8 cellular contexts compared by ENCODE assay signal in genomic region chr16:12535535-12536411, GRCh38.
DNase-seq lines count a peak whose midpoint lies in the region; ATAC-seq and FAIRE-seq lines count a peak whose summit lies in the region.

No MANE protein-coding gene starts in this region.

- peak; percentile 78 for ATAC-seq in GM18517 (IDR thresholded peaks at IDR 0.05; ENCODE audit: unreplicated experiment)

- H3K4me3 ChIP-seq in H7 (ENCODE audit: insufficient read depth, low read depth, low read length) = no peak overlapping the region
- H3K4me3 ChIP-seq in small intestine (ENCODE audit: low read depth in 1 of 2, low read length in 2 of 2) = no peak overlapping the region

- H3K9me3 ChIP-seq in small intestine (ENCODE audit: control insufficient read depth, low read depth) = no peaks in the 10 kb centered on the region

- DNase-seq in H7 (peak; percentile 68), RPMI7951 (ENCODE audit: low read depth) (peak; percentile 9), islet precursor cell (peak; percentile 67), small intestine (no peak), cerebellum (ENCODE audit: low spot score) (no peak), middle frontal gyrus (ENCODE audit: extremely low spot score, low spot score) (no peak), NCI-H526 (lab: John Stamatoyannopoulos, UW) (no peak)

- H3K27me3 ChIP-seq in H7 (ENCODE audit: control insufficient read depth, insufficient read depth, low read length) (no peaks in the 10 kb centered on the region), small intestine (ENCODE audit: control insufficient read depth in 2 of 2, insufficient read depth in 2 of 2, low read length in 2 of 2) (no peaks in the 10 kb centered on the region)

- 69 to 79% (median 72%) methylated on average over 17 of the region's 17 CpGs for WGBS in small intestine, 3 donors

- H3K36me3 ChIP-seq in H7 (replicated peaks; ENCODE audit: control insufficient read depth, insufficient read depth, low read length) = no peaks in the 10 kb centered on the region
- no peaks in the 10 kb centered on the region for H3K36me3 ChIP-seq in small intestine (ENCODE audit: control insufficient read depth in 2 of 2, insufficient read depth in 2 of 2, low read length in 2 of 2)

- no peaks in the 10 kb centered on the region for H3K4me1 ChIP-seq in small intestine (ENCODE audit: control insufficient read depth in 2 of 2, insufficient read depth in 1 of 2, low read depth in 1 of 2, low read length in 1 of 2)

- FAIRE-seq in small intestine (lab: Jason Lieb, UNC) = no peak

- H3K27ac ChIP-seq in small intestine (ENCODE audit: low read depth in 1 of 2, low read length in 1 of 2) = no peak overlapping the region

Comparison
In these comparisons a context has a peak if more than half of its experiments do, and no peak if none do; other contexts are left out.
1. DNase-seq: peak in H7 (single experiment), RPMI7951 (single experiment) and islet precursor cell (single experiment); none in small intestine (single experiment), cerebellum (single experiment), middle frontal gyrus (single experiment) and NCI-H526 (0 of 2).